In genomic region chr10:58609525-58610150, GRCh38 we compare ENCODE assay signal across 29 cellular contexts.
"Had no signal": no experiment of that assay in that cellular context is flagged by ENCODE, and none has a peak within 500 bp of the region (broad histone marks: within the 10 kb centered on the region; RNA-seq: fewer than 3 reads in every experiment).

No MANE protein-coding gene starts in this region.

- H3K4me1 Mint-ChIP-seq: activated CD4-positive, alpha-beta T cell treated with anti-CD3 and anti-CD28 coated beads, Interleukin-2, amount 10 ng/mL, durations not matched to agents 7 days and 5 days; activated naive CD8-positive, alpha-beta T cell treated with anti-CD3 and anti-CD28 coated beads, Interleukin-2, amount 50 U/mL, for 24 hours; T-cell had no signal

- H3K4me3 Mint-ChIP-seq: activated CD4-positive, alpha-beta memory T cell treated with anti-CD3 and anti-CD28 coated beads for 36 hours; activated CD4-positive, alpha-beta T cell treated with anti-CD3 and anti-CD28 coated beads, Interleukin-2, amount 10 ng/mL, durations not matched to agents 7 days and 5 days; activated naive CD8-positive, alpha-beta T cell treated with anti-CD3 and anti-CD28 coated beads, Interleukin-2, amount 50 U/mL, for 24 hours; activated T-cell treated with anti-CD3 and anti-CD28 coated beads, Interleukin-2, amount 50 U/mL, for 4 hours; T-cell had no signal

- FAIRE-seq: TTC549 had no signal

- DNase-seq: activated CD4-positive, alpha-beta memory T cell treated with anti-CD3 and anti-CD28 coated beads for 36 hours; activated CD4-positive, alpha-beta T cell treated with anti-CD3 and anti-CD28 coated beads, Interleukin-2, amount 10 ng/mL, durations not matched to agents 7 days and 5 days; activated CD4-positive, CD25-positive, alpha-beta regulatory T cell; activated CD8-positive, alpha-beta memory T cell treated with anti-CD3 and anti-CD28 coated beads for 24 hours; activated effector memory CD4-positive, alpha-beta T cell treated with anti-CD3 and anti-CD28 coated beads, Interleukin-2, amount 50 U/mL, for 16 hours; activated naive CD4-positive, alpha-beta T cell treated with Interleukin-2 at 50 U/mL for 16 hours; activated naive CD8-positive, alpha-beta T cell treated with anti-CD3 and anti-CD28 coated beads, Interleukin-2, amount 50 U/mL, for 24 hours; activated T-cell treated with anti-CD3 and anti-CD28 coated beads, Interleukin-2, amount 50 U/mL, for 4 hours; amygdala; brain microvascular endothelial cell; MM.1S; NCI-H1105; NCI-H1436; NCI-H1694 treated with DMSO at 0.1 percent for 48 hours; NCI-H2029 treated with DMSO at 0.1 percent for 48 hours; NCI-H345; NCI-H510A; NCI-H526 treated with DMSO at 0.1 percent for 48 hours; NCI-H82; NK-92 treated with Interleukin-12 subunit alpha and Interleukin-12 subunit beta, amount 100 ng/mL, for 24 hours; Peyer's patch; SHP77 treated with DMSO at 0.1 percent for 48 hours; T-cell; T-helper 2 cell; T1000 had no signal

- H3K27ac Mint-ChIP-seq: activated CD4-positive, alpha-beta memory T cell treated with anti-CD3 and anti-CD28 coated beads for 36 hours; activated CD4-positive, alpha-beta T cell treated with anti-CD3 and anti-CD28 coated beads, Interleukin-2, amount 10 ng/mL, durations not matched to agents 7 days and 5 days; activated naive CD4-positive, alpha-beta T cell treated with anti-CD3 and anti-CD28 coated beads, Interleukin-2, amount 50 U/mL, for 72 hours; activated naive CD8-positive, alpha-beta T cell treated with anti-CD3 and anti-CD28 coated beads, Interleukin-2, amount 50 U/mL, for 24 hours; T-cell had no signal

- H3K36me3 Mint-ChIP-seq: activated CD4-positive, alpha-beta memory T cell treated with anti-CD3 and anti-CD28 coated beads for 36 hours; activated naive CD4-positive, alpha-beta T cell treated with anti-CD3 and anti-CD28 coated beads, Interleukin-2, amount 50 U/mL, for 72 hours; T-cell had no signal

- H3K27me3 Mint-ChIP-seq: activated CD4-positive, alpha-beta memory T cell treated with anti-CD3 and anti-CD28 coated beads for 36 hours; activated CD4-positive, alpha-beta T cell treated with anti-CD3 and anti-CD28 coated beads, Interleukin-2, amount 10 ng/mL, durations not matched to agents 7 days and 5 days; activated naive CD8-positive, alpha-beta T cell treated with anti-CD3 and anti-CD28 coated beads, Interleukin-2, amount 50 U/mL, for 24 hours had no signal

- H3K4me3 ChIP-seq: cardiac muscle cell, Peyer's patch, SK-N-MC had no signal

- ATAC-seq: activated naive CD4-positive, alpha-beta T cell treated with anti-CD3 and anti-CD28 coated beads, Interleukin-2, amount 50 U/mL, for 72 hours; activated naive CD8-positive, alpha-beta T cell treated with anti-CD3 and anti-CD28 coated beads, Interleukin-2, amount 50 U/mL, for 24 hours; activated T-cell treated with anti-CD3 and anti-CD28 coated beads, Interleukin-2, amount 50 U/mL, for 4 hours; T-cell had no signal

- H3K9me3 Mint-ChIP-seq: activated CD4-positive, alpha-beta T cell treated with anti-CD3 and anti-CD28 coated beads, Interleukin-2, amount 10 ng/mL, durations not matched to agents 7 days and 5 days; activated naive CD4-positive, alpha-beta T cell treated with anti-CD3 and anti-CD28 coated beads, Interleukin-2, amount 50 U/mL, for 72 hours; activated naive CD8-positive, alpha-beta T cell treated with anti-CD3 and anti-CD28 coated beads, Interleukin-2, amount 50 U/mL, for 24 hours had no signal
